ENCODE assay signal across 23 cellular contexts in the genomic region with DNA sequence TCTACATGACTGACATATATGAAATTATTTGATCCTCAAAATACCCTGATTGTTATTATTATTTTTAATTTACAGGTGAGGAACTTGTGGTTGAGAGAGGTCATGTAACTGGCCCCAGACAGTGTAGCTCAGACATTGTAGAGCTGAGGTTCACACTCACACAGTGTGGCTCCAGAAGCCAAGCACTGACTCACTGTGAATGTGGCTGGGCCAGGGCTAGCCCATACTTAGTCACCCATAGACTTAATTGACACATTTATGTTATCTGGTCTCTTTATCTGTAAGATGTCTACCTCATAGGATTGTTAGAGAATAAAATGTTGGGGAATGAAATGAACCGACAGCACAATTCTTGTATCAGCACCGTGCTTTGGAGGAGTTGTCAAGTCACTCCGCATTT. TPM values are rescaled to one million over a fixed set of nuclear protein-coding genes. Genes with fewer than 3 reads are reported as not detected.
DNase-seq lines count a peak whose midpoint lies in the region; ATAC-seq, FAIRE-seq and TF ChIP-seq lines count a peak whose summit lies in the region.
"Had no signal": no experiment of that assay in that cellular context is flagged by ENCODE, and none has a peak within 500 bp of the region (broad histone marks: within the 10 kb centered on the region; RNA-seq: fewer than 3 reads in every experiment).

No MANE protein-coding gene starts in this region.

- 97 to 99% methylated on average over 3 of the region's 3 CpGs for WGBS in tibial nerve, 2 donors

- TF ChIP-seq POLR2A in tibial nerve (IDR thresholded peaks at IDR 0.05) = no peak

- H3K9ac ChIP-seq in astrocyte (ENCODE audit: low read length) = no peak overlapping the region

- H3K4me3 ChIP-seq in astrocyte (ENCODE audit: insufficient read depth, low read depth, low read length) (no peak overlapping the region), tibial nerve (no peak overlapping the region)
- H3K4me3 ChIP-seq: coronary artery, heart left ventricle had no signal

- no peak overlapping the region for H3K27ac ChIP-seq in astrocyte (ENCODE audit: low read depth, low read length)
- H3K27ac ChIP-seq in tibial nerve = no peak overlapping the region
- H3K27ac ChIP-seq: coronary artery, heart left ventricle had no signal

- H4K20me1 ChIP-seq in astrocyte (ENCODE audit: insufficient read depth, low read length) = no peaks in the 10 kb centered on the region

- H3K27me3 Mint-ChIP-seq in HFFc6 (ENCODE audit: insufficient read depth) = peaks cover 6% of the 10 kb centered on the region
- no peaks in the 10 kb centered on the region for H3K27me3 Mint-ChIP-seq in astrocyte (ENCODE audit: low read depth, unreplicated experiment)

- H3K4me1 Mint-ChIP-seq in HFFc6 (ENCODE audit: low read depth) (peaks cover 20% of the 10 kb centered on the region), astrocyte (ENCODE audit: low read depth, unreplicated experiment) (peaks cover 39% of the 10 kb centered on the region)
- H3K4me1 Mint-ChIP-seq: activated CD4-positive, alpha-beta T cell treated with anti-CD3 and anti-CD28 coated beads, Interleukin-2, amount 10 ng/mL, durations not matched to agents 24 days and 14 days; CD4-positive, alpha-beta memory T cell had no signal

- no peak for ATAC-seq in HG03439 (IDR thresholded peaks at IDR 0.05; ENCODE audit: unreplicated experiment)
- ATAC-seq: heart left ventricle had no signal

- H3K9me3 Mint-ChIP-seq in HFFc6 = no peaks in the 10 kb centered on the region
- H3K9me3 Mint-ChIP-seq in astrocyte (ENCODE audit: unreplicated experiment) = peaks cover 5% of the 10 kb centered on the region
- H3K9me3 Mint-ChIP-seq: activated CD4-positive, alpha-beta T cell treated with anti-CD3 and anti-CD28 coated beads, Interleukin-2, amount 10 ng/mL, durations not matched to agents 24 days and 14 days; CD4-positive, alpha-beta memory T cell; type B pancreatic cell had no signal

- TF ChIP-seq CTCF in HFFc6 (IDR thresholded peaks at IDR 0.05) (no peak), astrocyte (IDR thresholded peaks at IDR 0.05; ENCODE audit: insufficient read depth, low read depth, low read length) (no peak), tibial nerve (IDR thresholded peaks at IDR 0.05) (no peak)

- no peak overlapping the region for H2AFZ ChIP-seq in astrocyte (ENCODE audit: low read depth, low read length)

- peak; percentile 9 for FAIRE-seq in astrocyte (lab: Jason Lieb, UNC)
- FAIRE-seq: G401.6 had no signal

- H3K27ac Mint-ChIP-seq in HFFc6 (no peak overlapping the region), astrocyte (ENCODE audit: unreplicated experiment) (peak overlapping the region; percentile 26)
- H3K27ac Mint-ChIP-seq: activated CD4-positive, alpha-beta T cell treated with anti-CD3 and anti-CD28 coated beads, Interleukin-2, amount 10 ng/mL, durations not matched to agents 24 days and 14 days; CD4-positive, alpha-beta memory T cell; type B pancreatic cell had no signal

- H3K27me3 ChIP-seq in astrocyte (ENCODE audit: insufficient read depth, low read length) (no peaks in the 10 kb centered on the region), tibial nerve (no peaks in the 10 kb centered on the region)
- H3K27me3 ChIP-seq: heart left ventricle had no signal

- no peak for TF ChIP-seq EP300 in tibial nerve (IDR thresholded peaks at IDR 0.05)

- 0 out of 2 replicates have a peak, but pooled peaks cover 9% of the 10 kb centered on the region for H3K36me3 Mint-ChIP-seq in HFFc6 (ENCODE audit: low read depth)
- H3K36me3 Mint-ChIP-seq in astrocyte (ENCODE audit: low read depth, unreplicated experiment) = no peaks in the 10 kb centered on the region
- H3K36me3 Mint-ChIP-seq: CD4-positive, alpha-beta memory T cell; type B pancreatic cell had no signal

- H3K36me3 ChIP-seq in astrocyte (ENCODE audit: insufficient read depth, low read length) = no peaks in the 10 kb centered on the region
- H3K36me3 ChIP-seq in tibial nerve = no peaks in the 10 kb centered on the region
- H3K36me3 ChIP-seq: heart left ventricle had no signal

- peak; percentile 12 for DNase-seq in activated CD4-positive, alpha-beta T cell treated with anti-CD3 and anti-CD28 coated beads for 48 hours
- no peak for DNase-seq in activated CD4-positive, alpha-beta T cell treated with anti-CD3 and anti-CD28 coated beads, Interleukin-2, amount 50 U/mL, for 1 hour
- DNase-seq in HFFc6 (peak; percentile 52), astrocyte (ENCODE audit: low read depth) (peak; percentile 75), kidney tubule cell (ENCODE audit: low spot score) (peak; percentile 70), activated gamma-delta T cell treated with Interleukin-2 at 50 U/mL for 16 hours (no peak), tibial nerve (ENCODE audit: low spot score in 2 of 2) (no peak)
- DNase-seq: activated CD4-positive, alpha-beta T cell treated with anti-CD3 and anti-CD28 coated beads, Interleukin-2, amount 10 ng/mL, durations not matched to agents 24 days and 14 days; amniotic stem cell; CD4-positive, alpha-beta memory T cell; GOT3; heart left ventricle; kidney glomerular epithelial cell; NCI-H1048; NCI-H2171; NCI-H82; nucleus accumbens; SHP77 treated with DMSO at 0.1 percent for 48 hours; stimulated activated CD4-positive, alpha-beta T cell treated with anti-CD3 and anti-CD28 coated beads, Interleukin-4, amount 100 ng/mL, for 24 hours had no signal

- no peak overlapping the region for H3K4me3 Mint-ChIP-seq in HFFc6
- no peak overlapping the region for H3K4me3 Mint-ChIP-seq in astrocyte (ENCODE audit: unreplicated experiment)
- H3K4me3 Mint-ChIP-seq: activated CD4-positive, alpha-beta T cell treated with anti-CD3 and anti-CD28 coated beads, Interleukin-2, amount 10 ng/mL, durations not matched to agents 24 days and 14 days; CD4-positive, alpha-beta memory T cell; type B pancreatic cell had no signal

- H3K4me1 ChIP-seq in astrocyte (ENCODE audit: insufficient read depth, low read length) (peaks cover 4% of the 10 kb centered on the region), tibial nerve (peaks cover 0 to 11% (median 5%) of the 10 kb centered on the region in 4 donors)

- H3K4me2 ChIP-seq in astrocyte (ENCODE audit: low read length) = no peak overlapping the region

- H3K79me2 ChIP-seq in astrocyte (ENCODE audit: insufficient read depth, low read length) = no peaks in the 10 kb centered on the region

- no peaks in the 10 kb centered on the region for H3K9me3 ChIP-seq in astrocyte (ENCODE audit: insufficient read depth, low read depth, low read length)
- no peaks in the 10 kb centered on the region for H3K9me3 ChIP-seq in tibial nerve

RNA-seq across cellular contexts. Expression of gene CCDC112, which starts 24.9 kb away (rescaled TPM):
- 1 to 10 TPM; 3.7 to 6.9 (median 5.7) TPM for total RNA-seq in HFFc6 (2021; fragmentation: NEBNext Ultra II Directional; extraction: Animal tissue kit (Norgen Biotek cat#: 25700))
- total RNA-seq in astrocyte = 10.5 and 13.0 TPM in 2 replicates
- 10 to 100 TPM in 3 of 4 donors, 1 to 10 TPM in 1; 5.7 to 15.0 (median 13.8) TPM for total RNA-seq in tibial nerve

RNA-seq across cellular contexts. Expression of gene PGGT1B, which starts 58.6 kb away (rescaled TPM):
- 10 to 100 TPM; 28.2 to 40.1 (median 35.0) TPM for total RNA-seq in HFFc6 (2021; fragmentation: NEBNext Ultra II Directional; extraction: Animal tissue kit (Norgen Biotek cat#: 25700))
- 41.5 and 45.4 TPM in 2 replicates for total RNA-seq in astrocyte
- 10 to 100 TPM in 3 of 4 donors, 1 to 10 TPM in 1; 5.5 to 13.2 (median 10.4) TPM for total RNA-seq in tibial nerve

Comparison
In these comparisons a context has a peak if more than half of its experiments do, and no peak if none do; other contexts are left out.
1. DNase-seq: peak in activated CD4-positive, alpha-beta T cell treated with anti-CD3 and anti-CD28 coated beads for 48 hours (single experiment), HFFc6 (single experiment), astrocyte (single experiment) and kidney tubule cell (single experiment); none in activated CD4-positive, alpha-beta T cell treated with anti-CD3 and anti-CD28 coated beads, Interleukin-2, amount 50 U/mL, for 1 hour (single experiment), activated gamma-delta T cell treated with Interleukin-2 at 50 U/mL for 16 hours (single experiment) and tibial nerve (0 of 2).